Comparison of ENCODE assay signal across 18 cellular contexts in the genomic region with DNA sequence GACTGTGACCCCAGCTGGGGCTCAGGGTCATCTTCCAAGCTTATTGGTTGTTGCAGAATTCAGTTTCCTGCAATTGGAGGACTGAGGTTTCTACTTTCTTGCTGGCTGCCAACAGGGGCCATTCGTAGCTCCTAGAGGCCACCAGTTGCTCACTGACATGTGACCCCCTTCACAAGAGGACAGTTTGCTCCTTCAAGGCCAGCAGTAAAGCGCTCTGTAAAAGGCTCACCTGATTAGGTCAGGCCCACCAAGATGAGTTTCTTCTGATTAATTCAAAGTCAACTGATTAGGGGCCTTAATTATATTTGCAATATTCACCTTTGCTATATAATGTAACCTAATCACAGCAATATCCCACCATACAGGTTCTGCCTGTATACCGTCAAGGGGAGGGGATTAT.
"Had no signal": no experiment of that assay in that cellular context is flagged by ENCODE, and none has a peak within 500 bp of the region (broad histone marks: within the 10 kb centered on the region; RNA-seq: fewer than 3 reads in every experiment).

No MANE protein-coding gene starts in this region.

- H3K27ac ChIP-seq: epithelial cell of prostate, heart left ventricle, lower lobe of right lung, right lobe of liver, skin epidermis, transverse colon had no signal

- H3K27ac Mint-ChIP-seq: stimulated activated memory B cell treated with anti-CD40 and anti-IgM and Interleukin-4, amounts not matched to agents 10 μg/mL and 1 μg/mL and 100 μg/mL, for 72 hours; T-helper 17 cell had no signal

- H3K4me3 ChIP-seq: heart left ventricle, lower lobe of right lung, right lobe of liver, skin epidermis, transverse colon had no signal

- H3K36me3 Mint-ChIP-seq: activated naive CD8-positive, alpha-beta T cell treated with anti-CD3 and anti-CD28 coated beads for 36 hours; stimulated activated memory B cell treated with anti-CD40 and anti-IgM and Interleukin-4, amounts not matched to agents 10 μg/mL and 1 μg/mL and 100 μg/mL, for 72 hours had no signal

- H3K4me3 Mint-ChIP-seq: activated CD4-positive, alpha-beta T cell treated with anti-CD3 and anti-CD28 coated beads, Interleukin-2, amount 10 ng/mL, durations not matched to agents 24 days and 14 days; neural crest cell; stimulated activated memory B cell treated with anti-CD40 and anti-IgM and Interleukin-4, amounts not matched to agents 10 μg/mL and 1 μg/mL and 100 μg/mL, for 72 hours; T-helper 17 cell had no signal

- H3K4me1 Mint-ChIP-seq: activated naive CD8-positive, alpha-beta T cell treated with anti-CD3 and anti-CD28 coated beads for 36 hours; neural crest cell; stimulated activated memory B cell treated with anti-CD40 and anti-IgM and Interleukin-4, amounts not matched to agents 10 μg/mL and 1 μg/mL and 100 μg/mL, for 72 hours had no signal

- DNase-seq: activated CD4-positive, alpha-beta T cell treated with anti-CD3 and anti-CD28 coated beads, Interleukin-2, amount 10 ng/mL, durations not matched to agents 24 days and 14 days; activated CD8-positive, alpha-beta memory T cell treated with anti-CD3 and anti-CD28 coated beads for 24 hours; activated naive CD4-positive, alpha-beta T cell treated with Interleukin-2 at 50 U/mL for 16 hours; activated naive CD8-positive, alpha-beta T cell treated with anti-CD3 and anti-CD28 coated beads for 36 hours; activated T-cell treated with anti-CD3 and anti-CD28 coated beads, Interleukin-2, amount 50 U/mL, for 48 hours; amygdala; cerebellar nuclear complex; heart left ventricle; lower lobe of right lung; naive thymus-derived CD4-positive, alpha-beta T cell; right lobe of liver; stimulated activated CD4-positive, alpha-beta T cell treated with anti-CD3 and anti-CD28 coated beads, Interleukin-1b, Interleukin-23, amount 100 ng/mL, for 48 hours; T-helper 17 cell; transverse colon had no signal

- ATAC-seq: heart left ventricle; naive thymus-derived CD4-positive, alpha-beta T cell; right lobe of liver; stimulated activated memory B cell treated with anti-CD40 and anti-IgM and Interleukin-4, amounts not matched to agents 10 μg/mL and 1 μg/mL and 100 μg/mL, for 72 hours; T-helper 17 cell had no signal

- H3K9me3 Mint-ChIP-seq: neural crest cell had no signal
